Comparison of ENCODE assay signal across 12 cellular contexts in the genomic region with DNA sequence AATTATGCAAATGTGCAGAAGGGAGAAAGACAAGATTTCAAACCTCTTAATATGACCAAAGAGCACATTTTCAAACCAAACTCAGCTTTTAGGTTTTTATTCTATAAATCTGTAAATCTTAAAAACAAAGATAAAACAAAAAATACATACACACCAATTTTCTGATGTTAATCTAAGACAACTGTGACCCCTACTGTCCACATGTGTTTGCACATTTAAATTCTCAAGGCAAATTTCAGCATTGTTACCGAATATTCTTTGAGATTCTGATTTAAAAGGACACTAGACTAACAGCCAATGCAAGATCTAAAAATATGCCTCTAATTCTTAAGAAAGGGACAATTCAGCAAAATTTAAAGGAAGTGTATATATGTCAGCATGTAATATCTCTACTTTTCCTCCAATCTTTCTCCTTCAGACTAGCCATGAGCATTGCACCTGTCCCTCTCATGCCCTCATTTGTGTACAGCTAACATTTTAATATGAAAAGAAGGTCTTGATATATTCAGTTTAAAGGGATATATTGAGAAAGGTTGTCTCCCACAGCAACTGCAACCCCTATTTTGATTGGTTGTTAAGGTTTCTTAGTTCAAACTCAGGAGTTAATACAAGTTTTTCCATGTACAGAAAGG.
DNase-seq lines count a peak whose midpoint lies in the region; ATAC-seq and TF ChIP-seq lines count a peak whose summit lies in the region.
"Had no signal": no experiment of that assay in that cellular context is flagged by ENCODE, and none has a peak within 500 bp of the region (broad histone marks: within the 10 kb centered on the region; RNA-seq: fewer than 3 reads in every experiment).

No MANE protein-coding gene starts in this region.

- POLR2A ChIA-PET in CD8-positive, alpha-beta T cell (lab: Charles Lee) = no interaction called here

- H4K20me1 ChIP-seq in osteoblast (ENCODE audit: insufficient read depth, low read length) = no peaks in the 10 kb centered on the region

- no peaks in the 10 kb centered on the region for H3K9me3 ChIP-seq in osteoblast (ENCODE audit: low read depth, low read length)
- no peaks in the 10 kb centered on the region for H3K9me3 ChIP-seq in CD8-positive, alpha-beta T cell (ENCODE audit: low read length)
- H3K9me3 ChIP-seq: thoracic aorta had no signal

- H2AFZ ChIP-seq in osteoblast (ENCODE audit: low read length) = no peak overlapping the region

- H3K9me3 Mint-ChIP-seq in CD14-positive monocyte = no peaks in the 10 kb centered on the region
- H3K9me3 Mint-ChIP-seq in CD8-positive, alpha-beta T cell = no peaks in the 10 kb centered on the region

- no peaks in the 10 kb centered on the region for H3K4me1 Mint-ChIP-seq in CD14-positive monocyte
- H3K4me1 Mint-ChIP-seq in CD8-positive, alpha-beta T cell (ENCODE audit: low read depth) = no peaks in the 10 kb centered on the region

- H3K27me3 Mint-ChIP-seq in CD14-positive monocyte (ENCODE audit: low read depth in 3 of 3) = no peaks in the 10 kb centered on the region
- H3K27me3 Mint-ChIP-seq in CD8-positive, alpha-beta T cell (ENCODE audit: low read depth) = no peaks in the 10 kb centered on the region

- no peak overlapping the region for H3K27ac Mint-ChIP-seq in CD14-positive monocyte
- H3K27ac Mint-ChIP-seq in CD8-positive, alpha-beta T cell = no peak overlapping the region

- H3K27me3 ChIP-seq in dorsolateral prefrontal cortex = peaks cover 0 to 3% (median 0%) of the 10 kb centered on the region in 45 donors
- no peaks in the 10 kb centered on the region for H3K27me3 ChIP-seq in osteoblast (ENCODE audit: insufficient read depth, low read length)
- H3K27me3 ChIP-seq in CD8-positive, alpha-beta T cell (ENCODE audit: insufficient read depth, low read length) = no peaks in the 10 kb centered on the region

- H3K4me3 ChIP-seq in dorsolateral prefrontal cortex = no peak overlapping the region
- H3K4me3 ChIP-seq in osteoblast (ENCODE audit: insufficient read depth, low read length) = no peak overlapping the region
- no peak overlapping the region for H3K4me3 ChIP-seq in CD8-positive, alpha-beta T cell (ENCODE audit: low read depth, low read length)
- H3K4me3 ChIP-seq: thoracic aorta had no signal

- no peaks in the 10 kb centered on the region for H3K4me1 ChIP-seq in osteoblast (ENCODE audit: insufficient read depth, low read length)
- no peaks in the 10 kb centered on the region for H3K4me1 ChIP-seq in CD8-positive, alpha-beta T cell (ENCODE audit: insufficient read depth, low read length)

- no peaks in the 10 kb centered on the region for H3K79me2 ChIP-seq in osteoblast (ENCODE audit: insufficient read depth, low read length)

- DNase-seq in DMS 273 (lab: John Stamatoyannopoulos, UW; ENCODE audit: unreplicated experiment) (peak; percentile 0), DMS 273 treated with DMSO at 0.1 percent for 48 hours (lab: John Stamatoyannopoulos, UW) (no peak), NCI-H146 (lab: John Stamatoyannopoulos, UW) (peak; percentile 22), dorsolateral prefrontal cortex (no peak), osteoblast (ENCODE audit: insufficient read length, low spot score, missing footprints) (no peak), CD14-positive monocyte (ENCODE audit: low spot score) (no peak)
- no peak for DNase-seq in CD8-positive, alpha-beta T cell
- no peak for DNase-seq in activated CD4-positive, CD25-positive, alpha-beta regulatory T cell (lab: John Stamatoyannopoulos, UW)
- DNase-seq: amniotic stem cell, NCI-H187 treated with DMSO at 0.1 percent for 48 hours, WERI-Rb-1 had no signal

- H3K36me3 Mint-ChIP-seq in CD14-positive monocyte = no peaks in the 10 kb centered on the region
- no peaks in the 10 kb centered on the region for H3K36me3 Mint-ChIP-seq in CD8-positive, alpha-beta T cell

- CTCF ChIA-PET in CD8-positive, alpha-beta T cell (lab: Charles Lee) = no interaction called here

- TF ChIP-seq CTCF in dorsolateral prefrontal cortex (IDR thresholded peaks at IDR 0.05 in 54 of 56, conservative IDR thresholded peaks at IDR 0.05 in 2 of 56; ENCODE audit: low read depth in 1 of 56, partially characterized antibody in 56 of 56) (peak in 46 of 56 donors; percentile 17 to 59 (median 42)), osteoblast (IDR thresholded peaks at IDR 0.05; ENCODE audit: extremely low read depth, low read depth, low read length) (peak; percentile 41), CD14-positive monocyte (IDR thresholded peaks at IDR 0.05) (no peak)
- TF ChIP-seq CTCF in CD8-positive, alpha-beta T cell (IDR thresholded peaks at IDR 0.05) = no peak

- H3K27ac ChIP-seq in dorsolateral prefrontal cortex (no peak overlapping the region), osteoblast (ENCODE audit: low read depth, low read length) (no peak overlapping the region)
- no peak overlapping the region for H3K27ac ChIP-seq in CD8-positive, alpha-beta T cell (ENCODE audit: low read depth, low read length)
- H3K27ac ChIP-seq: thoracic aorta, WERI-Rb-1 had no signal

- no peak overlapping the region for H3K4me2 ChIP-seq in osteoblast (ENCODE audit: insufficient read depth, low read length)

- no peak overlapping the region for H3K4me3 Mint-ChIP-seq in CD14-positive monocyte
- H3K4me3 Mint-ChIP-seq in CD8-positive, alpha-beta T cell = no peak overlapping the region

- ATAC-seq in CD8-positive, alpha-beta T cell = no peak

- intact Hi-C loops in dorsolateral prefrontal cortex (cut with DNase I) (no loop called here), CD14-positive monocyte (cut with micrococcal nuclease) (no loop called here)
- intact Hi-C loops in CD8-positive, alpha-beta T cell (cut with DNase I, micrococcal nuclease) = no loop called here

- no peaks in the 10 kb centered on the region for H3K36me3 ChIP-seq in osteoblast (ENCODE audit: insufficient read depth, low read length)
- H3K36me3 ChIP-seq in CD8-positive, alpha-beta T cell (ENCODE audit: insufficient read depth, low read length) = no peaks in the 10 kb centered on the region
- H3K36me3 ChIP-seq: thoracic aorta, WERI-Rb-1 had no signal

Comparison
In these comparisons a context has a peak if more than half of its experiments do, and no peak if none do; other contexts are left out.
1. DNase-seq: peak in DMS 273 (single experiment) and NCI-H146 (single experiment); none in DMS 273 treated with DMSO at 0.1 percent for 48 hours (single experiment), dorsolateral prefrontal cortex (0 of 10), osteoblast (single experiment), CD14-positive monocyte (single experiment), CD8-positive, alpha-beta T cell (0 of 7) and activated CD4-positive, CD25-positive, alpha-beta regulatory T cell (0 of 4).
2. CTCF ChIP-seq: peak in dorsolateral prefrontal cortex (46 of 56) and osteoblast (single experiment); none in CD14-positive monocyte (single experiment) and CD8-positive, alpha-beta T cell (single experiment).